Comparison of ENCODE assay signal across 10 cellular contexts in genomic region chr19:58058428-58058827, GRCh38. TPM values are rescaled to one million over a fixed set of nuclear protein-coding genes. Genes with fewer than 3 reads are reported as not detected.
DNase-seq lines count a peak whose midpoint lies in the region; TF ChIP-seq lines count a peak whose summit lies in the region.
"Had no signal": no experiment of that assay in that cellular context is flagged by ENCODE, and none has a peak within 500 bp of the region (broad histone marks: within the 10 kb centered on the region; RNA-seq: fewer than 3 reads in every experiment).

No MANE protein-coding gene starts in this region.

- H3K9me3 ChIP-seq in HUES48 (ENCODE audit: control insufficient read depth, insufficient read depth, low read length): peaks cover 42% of the 10 kb centered on the region
- H3K9me3 ChIP-seq in muscle layer of colon (ENCODE audit: low read length): peaks cover 2% of the 10 kb centered on the region
- H3K9me3 ChIP-seq in stomach smooth muscle (ENCODE audit: control insufficient read depth in 2 of 2, low read length in 2 of 2): peaks cover 7 to 16% of the 10 kb centered on the region in 2 donors

- DNase-seq in NCI-H774 (lab: John Stamatoyannopoulos, UW) (no peak), endothelial cell (ENCODE audit: low spot score) (no peak), NCI-H187 treated with DMSO at 0.1 percent for 48 hours (lab: John Stamatoyannopoulos, UW) (no peak), DMS 273 (lab: John Stamatoyannopoulos, UW; ENCODE audit: unreplicated experiment) (no peak)
- DNase-seq: NCI-H446 had no signal

- no peak overlapping the region for H3K4me3 Mint-ChIP-seq in endothelial cell (ENCODE audit: unreplicated experiment)

- H3K27ac ChIP-seq in HUES48 (ENCODE audit: low read depth, low read length) (peak overlapping the region; percentile 63), cingulate gyrus (ENCODE audit: low read depth, low read length) (peak overlapping the region; percentile 98), muscle layer of colon (ENCODE audit: low read depth, low read length) (peak overlapping the region; percentile 90), stomach smooth muscle (ENCODE audit: low read length) (peak overlapping the region; percentile 88)

- H3K4me1 Mint-ChIP-seq in endothelial cell (ENCODE audit: unreplicated experiment): no peaks in the 10 kb centered on the region

- peak overlapping the region; percentile 75 for H3K9ac ChIP-seq in HUES48 (ENCODE audit: low read depth, low read length)
- H3K9ac ChIP-seq in muscle layer of colon (ENCODE audit: low read length): no peak overlapping the region
- H3K9ac ChIP-seq in stomach smooth muscle (ENCODE audit: low read length in 2 of 2): peak overlapping the region; percentile 73 to 79

- H3K27me3 ChIP-seq in HUES48 (ENCODE audit: control insufficient read depth, insufficient read depth, low read length): no peaks in the 10 kb centered on the region
- H3K27me3 ChIP-seq in muscle layer of colon (ENCODE audit: control insufficient read depth in 1 of 2, insufficient read depth in 2 of 2, low read length in 2 of 2): no peaks in the 10 kb centered on the region
- no peaks in the 10 kb centered on the region for H3K27me3 ChIP-seq in stomach smooth muscle (ENCODE audit: control insufficient read depth in 1 of 2, insufficient read depth in 2 of 2, low read length in 2 of 2)

- H3K9me3 Mint-ChIP-seq in endothelial cell (ENCODE audit: unreplicated experiment): peaks cover 44% of the 10 kb centered on the region

- no peak overlapping the region for H3K27ac Mint-ChIP-seq in endothelial cell (ENCODE audit: unreplicated experiment)

- TF ChIP-seq CTCF in endothelial cell (IDR thresholded peaks at IDR 0.05; ENCODE audit: unreplicated experiment): no peak

- peaks cover 5% of the 10 kb centered on the region; the same call in 1 of the 2 replicates for H3K4me1 ChIP-seq in HUES48 (ENCODE audit: control insufficient read depth, insufficient read depth, low read length)
- H3K4me1 ChIP-seq in muscle layer of colon (ENCODE audit: insufficient read depth, low read length): peaks cover 5% of the 10 kb centered on the region
- peaks cover 16% of the 10 kb centered on the region for H3K4me1 ChIP-seq in stomach smooth muscle (ENCODE audit: control insufficient read depth, insufficient read depth, low read length)

- H3K27me3 Mint-ChIP-seq in endothelial cell (ENCODE audit: unreplicated experiment): peaks cover 21% of the 10 kb centered on the region

- peaks cover 2% of the 10 kb centered on the region for H3K36me3 ChIP-seq in HUES48 (ENCODE audit: control insufficient read depth, insufficient read depth, low read length)
- H3K36me3 ChIP-seq in muscle layer of colon (ENCODE audit: insufficient read depth, low read length): peaks cover 2% of the 10 kb centered on the region
- peaks cover 0 to 3% of the 10 kb centered on the region in 2 donors for H3K36me3 ChIP-seq in stomach smooth muscle (ENCODE audit: control insufficient read depth in 2 of 2, insufficient read depth in 2 of 2, low read length in 2 of 2)

- peaks cover 39% of the 10 kb centered on the region for H3K36me3 Mint-ChIP-seq in endothelial cell (ENCODE audit: low read depth, unreplicated experiment)

- peak overlapping the region; percentile 62 for H3K4me3 ChIP-seq in HUES48 (ENCODE audit: low read depth, low read length)
- peak overlapping the region in 1 of 2 donors; percentile 75 for H3K4me3 ChIP-seq in muscle layer of colon (ENCODE audit: low read depth in 1 of 2, low read length in 2 of 2)
- H3K4me3 ChIP-seq in stomach smooth muscle (ENCODE audit: low read length in 2 of 2): peak overlapping the region; percentile 58 to 79

RNA-seq across cellular contexts. Expression of gene ZNF135, which starts 0.7 kb away (rescaled TPM):
- 1.1 TPM for total RNA-seq in endothelial cell (ENCODE audit: unreplicated experiment)

RNA-seq across cellular contexts. Expression of gene ZSCAN1, which starts 24.6 kb away (rescaled TPM):
- not detected for total RNA-seq in endothelial cell (ENCODE audit: unreplicated experiment)
- total RNA-seq: left lobe of liver had no signal

RNA-seq across cellular contexts. Expression of gene ZSCAN18, which starts 39.6 kb away (rescaled TPM):
- 47.7 TPM for total RNA-seq in endothelial cell (ENCODE audit: unreplicated experiment)

RNA-seq across cellular contexts. Expression of gene ZNF606, which starts 55.8 kb away (rescaled TPM):
- 22.3 TPM for total RNA-seq in endothelial cell (ENCODE audit: unreplicated experiment)
